In genomic region chr5:73095564-73096238, GRCh38 we compare ENCODE assay signal across 24 cellular contexts. TPM values are rescaled to one million over a fixed set of nuclear protein-coding genes. Genes with fewer than 3 reads are reported as not detected.
"Had no signal": no experiment of that assay in that cellular context is flagged by ENCODE, and none has a peak within 500 bp of the region (broad histone marks: within the 10 kb centered on the region; RNA-seq: fewer than 3 reads in every experiment).

No MANE protein-coding gene starts in this region.

- DNase-seq: activated CD4-positive, alpha-beta T cell treated with anti-CD3 and anti-CD28 coated beads, Interleukin-2, amount 10 ng/mL, durations not matched to agents 7 days and 5 days; activated CD8-positive, alpha-beta T cell treated with anti-CD3 and anti-CD28 coated beads, Interleukin-2, amount 10 ng/mL, durations not matched to agents 7 days and 5 days; activated naive CD4-positive, alpha-beta T cell treated with anti-CD3 and anti-CD28 coated beads for 36 hours; activated T-cell treated with anti-CD3 and anti-CD28 coated beads, Interleukin-2, amount 50 U/mL, for 24 hours; cerebellar nuclear complex; cortex of kidney; gastrocnemius medialis; heart left ventricle; mesendoderm; naive thymus-derived CD8-positive, alpha-beta T cell; posterior cingulate gyrus; retina; stimulated activated CD4-positive, alpha-beta T cell treated with anti-CD3 and anti-CD28 coated beads, Interleukin-12 subunit alpha, Interleukin-12 subunit beta, amount 100 ng/mL, for 4 hours; stimulated activated CD4-positive, alpha-beta T cell treated with anti-CD3 and anti-CD28 coated beads, Interleukin-1b, Interleukin-23, amount 100 ng/mL, for 48 hours; stimulated activated CD8-positive, alpha-beta memory T cell treated with anti-CD3 and anti-CD28 coated beads, Interleukin-4, amount 100 ng/mL, for 48 hours; stimulated activated naive CD4-positive, alpha-beta T cell treated with Interleukin-2 at 50 U/mL for 16 hours; substantia nigra; tibial artery had no signal

- H3K9me3 ChIP-seq: gastrocnemius medialis, neutrophil had no signal

- H3K9me3 Mint-ChIP-seq: activated CD4-positive, alpha-beta T cell treated with anti-CD3 and anti-CD28 coated beads, Interleukin-2, amount 10 ng/mL, durations not matched to agents 7 days and 5 days; activated T-helper 2 cell treated with anti-CD3 and anti-CD28 coated beads, Interferon-gamma antibody, Interleukin-2, Interleukin-4, amounts not matched to agents 10 μg/mL and 5 μg/mL and 100 μg/mL, durations not matched to agents 14 hours and 24 hours and 36 hours had no signal

- H3K4me1 Mint-ChIP-seq: activated CD4-positive, alpha-beta T cell treated with anti-CD3 and anti-CD28 coated beads, Interleukin-2, amount 10 ng/mL, durations not matched to agents 7 days and 5 days had no signal

- H3K27ac Mint-ChIP-seq: activated CD4-positive, alpha-beta T cell treated with anti-CD3 and anti-CD28 coated beads, Interleukin-2, amount 10 ng/mL, durations not matched to agents 7 days and 5 days; activated CD8-positive, alpha-beta T cell treated with anti-CD3 and anti-CD28 coated beads, Interleukin-2, amount 10 ng/mL, durations not matched to agents 7 days and 5 days; activated naive CD4-positive, alpha-beta T cell treated with anti-CD3 and anti-CD28 coated beads for 36 hours; activated T-cell treated with anti-CD3 and anti-CD28 coated beads, Interleukin-2, amount 50 U/mL, for 24 hours; activated T-helper 2 cell treated with anti-CD3 and anti-CD28 coated beads, Interferon-gamma antibody, Interleukin-2, Interleukin-4, amounts not matched to agents 10 μg/mL and 5 μg/mL and 100 μg/mL, durations not matched to agents 14 hours and 24 hours and 36 hours had no signal

- H3K27me3 ChIP-seq: ascending aorta, breast epithelium, gastrocnemius medialis, heart left ventricle, tibial artery had no signal

- ATAC-seq: activated CD4-positive, CD25-positive, alpha-beta regulatory T cell treated with anti-CD3 and anti-CD28 coated beads, Interleukin-2, amount 50 U/mL, for 24 hours; activated CD8-positive, alpha-beta T cell treated with anti-CD3 and anti-CD28 coated beads, Interleukin-2, amount 10 ng/mL, durations not matched to agents 7 days and 5 days; gastrocnemius medialis; heart left ventricle; naive thymus-derived CD8-positive, alpha-beta T cell had no signal

- H3K36me3 ChIP-seq: breast epithelium, gastrocnemius medialis had no signal

- H3K27ac ChIP-seq: ascending aorta, breast epithelium, gastrocnemius medialis, heart left ventricle, neutrophil, tibial artery had no signal

- H3K4me1 ChIP-seq: ascending aorta, breast epithelium, gastrocnemius medialis, heart left ventricle, tibial artery had no signal

- H3K4me3 ChIP-seq: ascending aorta, breast epithelium, gastrocnemius medialis, heart left ventricle, tibial artery had no signal

- H3K4me3 Mint-ChIP-seq: activated CD4-positive, alpha-beta T cell treated with anti-CD3 and anti-CD28 coated beads, Interleukin-2, amount 10 ng/mL, durations not matched to agents 7 days and 5 days; activated CD8-positive, alpha-beta T cell treated with anti-CD3 and anti-CD28 coated beads, Interleukin-2, amount 10 ng/mL, durations not matched to agents 7 days and 5 days; activated naive CD4-positive, alpha-beta T cell treated with anti-CD3 and anti-CD28 coated beads for 36 hours; activated T-cell treated with anti-CD3 and anti-CD28 coated beads, Interleukin-2, amount 50 U/mL, for 24 hours had no signal

RNA-seq across cellular contexts. Expression of gene TMEM171, which starts 24.7 kb away (rescaled TPM):
- total RNA-seq: activated CD4-positive, alpha-beta T cell treated with anti-CD3 and anti-CD28 coated beads, Interleukin-2, amount 10 ng/mL, durations not matched to agents 7 days and 5 days; activated CD8-positive, alpha-beta T cell treated with anti-CD3 and anti-CD28 coated beads, Interleukin-2, amount 10 ng/mL, durations not matched to agents 7 days and 5 days; activated naive CD4-positive, alpha-beta T cell treated with anti-CD3 and anti-CD28 coated beads for 36 hours; activated T-helper 2 cell treated with anti-CD3 and anti-CD28 coated beads, Interferon-gamma antibody, Interleukin-2, Interleukin-4, amounts not matched to agents 10 μg/mL and 5 μg/mL and 100 μg/mL, durations not matched to agents 14 hours and 24 hours and 36 hours; ascending aorta; naive thymus-derived CD8-positive, alpha-beta T cell; urinary bladder had no signal
- polyA plus RNA-seq: heart left ventricle had no signal
